27 cellular contexts compared by ENCODE assay signal in genomic region chr6:9942131-9942530, GRCh38.
"Had no signal": no experiment of that assay in that cellular context is flagged by ENCODE, and none has a peak within 500 bp of the region (broad histone marks: within the 10 kb centered on the region; RNA-seq: fewer than 3 reads in every experiment).

No MANE protein-coding gene starts in this region.

- H3K27ac ChIP-seq: stomach, suprapubic skin, testis, thoracic aorta, thyroid gland, tibial artery, tibial nerve, transverse colon, upper lobe of left lung, upper lobe of right lung, uterus, vagina had no signal

- H3K9me3 Mint-ChIP-seq: stimulated activated naive CD8-positive, alpha-beta T cell treated with anti-CD3 and anti-CD28 coated beads, Interleukin-15, Interleukin-2, amounts not matched to agents 100 ng/mL and 50 ng/mL, for 24 hours had no signal

- H3K36me3 ChIP-seq: stomach, suprapubic skin, thoracic aorta, thyroid gland, tibial artery, tibial nerve, transverse colon, upper lobe of left lung, upper lobe of right lung, uterus, vagina had no signal

- H3K9me3 ChIP-seq: stomach, suprapubic skin, testis, thoracic aorta, thyroid gland, tibial artery, tibial nerve, transverse colon, upper lobe of left lung, upper lobe of right lung, uterus, vagina had no signal

- DNase-seq: stimulated activated CD4-positive, alpha-beta T cell treated with anti-CD3 and anti-CD28 coated beads, Interleukin-1b, Interleukin-23, amount 100 ng/mL, for 48 hours; stimulated activated CD4-positive, alpha-beta T cell treated with anti-CD3 and anti-CD28 coated beads, Interleukin-2, amount 100 ng/mL, for 24 hours; stimulated activated CD4-positive, alpha-beta T cell treated with anti-CD3 and anti-CD28 coated beads, Interleukin-2, amount 100 ng/mL, for 48 hours; stimulated activated CD4-positive, alpha-beta T cell treated with anti-CD3 and anti-CD28 coated beads, Interleukin-4, amount 100 ng/mL, for 1 hour; stimulated activated CD4-positive, alpha-beta T cell treated with anti-CD3 and anti-CD28 coated beads, Interleukin-4, amount 100 ng/mL, for 24 hours; stimulated activated CD4-positive, alpha-beta T cell treated with anti-CD3 and anti-CD28 coated beads, Interleukin-4, amount 100 ng/mL, for 4 hours; stimulated activated CD8-positive, alpha-beta memory T cell treated with anti-CD3 and anti-CD28 coated beads, Interleukin-4, amount 100 ng/mL, for 48 hours; stimulated activated naive B cell treated with anti-CD40 and anti-IgM and Interleukin-4, amounts not matched to agents 10 μg/mL and 1 μg/mL and 100 μg/mL, for 72 hours; stimulated activated naive CD4-positive, alpha-beta T cell; stimulated activated naive CD4-positive, alpha-beta T cell treated with Interleukin-2 at 50 U/mL for 16 hours; stomach; substantia nigra; thyroid gland; tibial artery; transverse colon; trophoblast cell; upper lobe of right lung; uterus had no signal

- H3K4me3 Mint-ChIP-seq: stimulated activated memory B cell treated with anti-CD40 and anti-IgM and Interleukin-4, amounts not matched to agents 10 μg/mL and 1 μg/mL and 100 μg/mL, for 72 hours; stimulated activated naive B cell treated with anti-CD40 and anti-IgM and Interleukin-4, amounts not matched to agents 10 μg/mL and 1 μg/mL and 100 μg/mL, for 72 hours; stimulated activated naive CD8-positive, alpha-beta T cell treated with anti-CD3 and anti-CD28 coated beads, Interleukin-15, Interleukin-2, amounts not matched to agents 100 ng/mL and 50 ng/mL, for 24 hours; type B pancreatic cell had no signal

- H3K27me3 ChIP-seq: stomach, suprapubic skin, testis, thyroid gland, tibial artery, tibial nerve, transverse colon, upper lobe of left lung, upper lobe of right lung, uterus, vagina had no signal

- H3K27me3 Mint-ChIP-seq: stimulated activated memory B cell treated with anti-CD40 and anti-IgM and Interleukin-4, amounts not matched to agents 10 μg/mL and 1 μg/mL and 100 μg/mL, for 72 hours; stimulated activated naive B cell treated with anti-CD40 and anti-IgM and Interleukin-4, amounts not matched to agents 10 μg/mL and 1 μg/mL and 100 μg/mL, for 72 hours; stimulated activated naive CD8-positive, alpha-beta T cell treated with anti-CD3 and anti-CD28 coated beads, Interleukin-15, Interleukin-2, amounts not matched to agents 100 ng/mL and 50 ng/mL, for 24 hours; type B pancreatic cell had no signal

- H3K4me1 ChIP-seq: suprapubic skin, testis, thyroid gland, tibial artery, tibial nerve, transverse colon, upper lobe of left lung, upper lobe of right lung, uterus, vagina had no signal

- ATAC-seq: stimulated activated memory B cell treated with anti-CD40 and anti-IgM and Interleukin-4, amounts not matched to agents 10 μg/mL and 1 μg/mL and 100 μg/mL, for 72 hours; stimulated activated naive B cell treated with anti-CD40 and anti-IgM and Interleukin-4, amounts not matched to agents 10 μg/mL and 1 μg/mL and 100 μg/mL, for 72 hours; upper lobe of right lung had no signal

- H3K36me3 Mint-ChIP-seq: stimulated activated memory B cell treated with anti-CD40 and anti-IgM and Interleukin-4, amounts not matched to agents 10 μg/mL and 1 μg/mL and 100 μg/mL, for 72 hours; stimulated activated naive B cell treated with anti-CD40 and anti-IgM and Interleukin-4, amounts not matched to agents 10 μg/mL and 1 μg/mL and 100 μg/mL, for 72 hours; type B pancreatic cell had no signal

- H3K4me1 Mint-ChIP-seq: stimulated activated memory B cell treated with anti-CD40 and anti-IgM and Interleukin-4, amounts not matched to agents 10 μg/mL and 1 μg/mL and 100 μg/mL, for 72 hours; stimulated activated naive B cell treated with anti-CD40 and anti-IgM and Interleukin-4, amounts not matched to agents 10 μg/mL and 1 μg/mL and 100 μg/mL, for 72 hours had no signal

- H3K4me3 ChIP-seq: stomach, suprapubic skin, thoracic aorta, thyroid gland, tibial artery, tibial nerve, transverse colon, upper lobe of left lung, upper lobe of right lung, uterus, vagina had no signal

- H3K27ac Mint-ChIP-seq: stimulated activated memory B cell treated with anti-CD40 and anti-IgM and Interleukin-4, amounts not matched to agents 10 μg/mL and 1 μg/mL and 100 μg/mL, for 72 hours; stimulated activated naive B cell treated with anti-CD40 and anti-IgM and Interleukin-4, amounts not matched to agents 10 μg/mL and 1 μg/mL and 100 μg/mL, for 72 hours; stimulated activated naive CD8-positive, alpha-beta T cell treated with anti-CD3 and anti-CD28 coated beads, Interleukin-15, Interleukin-2, amounts not matched to agents 100 ng/mL and 50 ng/mL, for 24 hours; type B pancreatic cell had no signal
